In the genomic region with DNA sequence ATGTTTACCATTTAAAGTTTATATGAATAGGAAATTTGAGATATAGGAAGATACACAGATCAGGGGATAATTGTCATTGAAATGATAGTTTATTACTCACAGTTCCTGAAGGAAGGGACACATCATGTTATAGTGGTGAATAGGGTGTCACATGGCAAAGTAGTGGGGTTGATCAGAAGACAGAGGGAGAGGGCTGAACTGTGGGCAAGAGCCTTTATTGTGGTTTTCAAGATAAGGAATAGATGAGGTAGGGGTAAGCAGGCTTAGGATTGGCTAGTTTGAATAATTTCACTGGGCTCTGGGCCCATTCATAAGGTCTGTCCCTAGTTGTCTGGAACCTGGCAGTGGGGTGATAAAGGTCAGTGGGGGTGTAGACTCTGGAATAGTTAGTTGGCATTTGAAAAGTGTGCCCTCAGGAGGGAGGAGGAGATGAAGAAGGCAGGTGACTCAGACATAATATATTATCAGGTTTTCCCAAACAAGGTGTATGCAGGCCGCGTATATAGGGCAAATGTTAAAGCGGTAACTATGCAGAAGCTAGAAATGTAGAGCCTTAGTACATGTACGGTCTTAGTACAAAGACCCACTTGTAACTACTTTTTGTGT, we compare ENCODE assay signal across 2 cellular contexts.
TF ChIP-seq lines count a peak whose summit lies in the region.

No MANE protein-coding gene starts in this region.

TF ChIP-seq in HEK293, 187 proteins besides CTCF, POLR2A, EP300 and RAD21:
- TF ChIP-seq, protein P1, sequence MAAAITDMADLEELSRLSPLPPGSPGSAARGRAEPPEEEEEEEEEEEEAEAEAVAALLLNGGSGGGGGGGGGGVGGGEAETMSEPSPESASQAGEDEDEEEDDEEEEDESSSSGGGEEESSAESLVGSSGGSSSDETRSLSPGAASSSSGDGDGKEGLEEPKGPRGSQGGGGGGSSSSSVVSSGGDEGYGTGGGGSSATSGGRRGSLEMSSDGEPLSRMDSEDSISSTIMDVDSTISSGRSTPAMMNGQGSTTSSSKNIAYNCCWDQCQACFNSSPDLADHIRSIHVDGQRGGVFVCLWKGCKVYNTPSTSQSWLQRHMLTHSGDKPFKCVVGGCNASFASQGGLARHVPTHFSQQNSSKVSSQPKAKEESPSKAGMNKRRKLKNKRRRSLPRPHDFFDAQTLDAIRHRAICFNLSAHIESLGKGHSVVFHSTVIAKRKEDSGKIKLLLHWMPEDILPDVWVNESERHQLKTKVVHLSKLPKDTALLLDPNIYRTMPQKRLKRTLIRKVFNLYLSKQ (tag by site-specific recombination; IDR thresholded peaks at IDR 0.05; ENCODE audit: borderline replicate concordance) = no peak
- TF ChIP-seq ZNF266 (tag by site-specific recombination; IDR thresholded peaks at IDR 0.05; ENCODE audit: low read depth) = peak; percentile 30; the same call in 1 of the 2 replicates

TF ChIP-seq in IMR-90, 13 proteins besides CTCF, POLR2A, EP300 and RAD21:
- TF ChIP-seq CEBPB (IDR thresholded peaks at IDR 0.05; ENCODE audit: low read depth, low read length) (no peak), CHD1 (IDR thresholded peaks at IDR 0.05; ENCODE audit: low read depth, low read length) (no peak), MAFK (IDR thresholded peaks at IDR 0.05; ENCODE audit: low read depth, low read length) (no peak)
TF ChIP-seq in IMR-90: peak in this region for 0.
